8 cellular contexts compared by ENCODE assay signal in genomic region chr5:127959152-127959764, GRCh38.
DNase-seq lines count a peak whose midpoint lies in the region; ATAC-seq, FAIRE-seq and TF ChIP-seq lines count a peak whose summit lies in the region.

No MANE protein-coding gene starts in this region.

- H3K4me3 ChIP-seq in bronchial epithelial cell (ENCODE audit: low read depth, low read length) (no peak overlapping the region), mucosa of descending colon (no peak overlapping the region)
- H3K4me3 ChIP-seq in CD8-positive, alpha-beta memory T cell (ENCODE audit: low read length), result no peak overlapping the region

- H3K27me3 Mint-ChIP-seq in HFFc6 (ENCODE audit: insufficient read depth), result no peaks in the 10 kb centered on the region; the same call in 1 of the 2 replicates
- no peaks in the 10 kb centered on the region for H3K27me3 Mint-ChIP-seq in CD8-positive, alpha-beta memory T cell

- DNase-seq in HFFc6, result peak; percentile 72
- peak; percentile 34 to 83 for DNase-seq in NCI-H524 (lab: John Stamatoyannopoulos, UW)
- DNase-seq in bronchial epithelial cell (ENCODE audit: low read depth), result peak; percentile 91
- peak; percentile 83 for DNase-seq in mucosa of descending colon
- DNase-seq in mesenteric fat pad (ENCODE audit: low spot score), result no peak
- no peak for DNase-seq in inferior parietal cortex (ENCODE audit: extremely low spot score)
- DNase-seq in CD8-positive, alpha-beta memory T cell, result no peak

- peaks cover 44% of the 10 kb centered on the region for H3K4me1 Mint-ChIP-seq in HFFc6 (ENCODE audit: low read depth)
- H3K4me1 Mint-ChIP-seq in CD8-positive, alpha-beta memory T cell, result peaks cover 0 to 17% (median 16%) of the 10 kb centered on the region in 3 donors

- intact Hi-C loops in mucosa of descending colon (cut with DNase I, micrococcal nuclease), result no loop called here

- no peaks in the 10 kb centered on the region for H3K9me3 ChIP-seq in mucosa of descending colon
- no peaks in the 10 kb centered on the region for H3K9me3 ChIP-seq in CD8-positive, alpha-beta memory T cell (ENCODE audit: low read length)

- no peak for TF ChIP-seq CTCF in HFFc6 (IDR thresholded peaks at IDR 0.05)
- TF ChIP-seq CTCF in bronchial epithelial cell (IDR thresholded peaks at IDR 0.05; ENCODE audit: insufficient read depth, low read length, severe bottlenecking), result no peak
- TF ChIP-seq CTCF in mucosa of descending colon (IDR thresholded peaks at IDR 0.05), result no peak

- POLR2A ChIA-PET in CD8-positive, alpha-beta memory T cell (lab: Charles Lee), result no interaction called here

- H3K27me3 ChIP-seq in bronchial epithelial cell (ENCODE audit: control insufficient read depth, insufficient read depth, low read length), result no peaks in the 10 kb centered on the region
- no peaks in the 10 kb centered on the region for H3K27me3 ChIP-seq in CD8-positive, alpha-beta memory T cell (ENCODE audit: insufficient read depth, low read length, poor library complexity, severe bottlenecking)

- H3K36me3 ChIP-seq in bronchial epithelial cell (ENCODE audit: control insufficient read depth, insufficient read depth, low read length), result no peaks in the 10 kb centered on the region
- H3K36me3 ChIP-seq in mucosa of descending colon (ENCODE audit: low read depth), result no peaks in the 10 kb centered on the region
- no peaks in the 10 kb centered on the region for H3K36me3 ChIP-seq in CD8-positive, alpha-beta memory T cell (ENCODE audit: insufficient read depth, low read length)

- H3K9me3 Mint-ChIP-seq in HFFc6, result no peaks in the 10 kb centered on the region
- peaks cover 0 to 2% (median 0%) of the 10 kb centered on the region in 5 donors for H3K9me3 Mint-ChIP-seq in CD8-positive, alpha-beta memory T cell

- H3K27ac ChIP-seq in CD8-positive, alpha-beta memory T cell (ENCODE audit: low read depth, low read length), result no peak overlapping the region

- no peak for FAIRE-seq in bronchial epithelial cell (lab: Jason Lieb, UNC)

- peak; percentile 33 for ATAC-seq in mucosa of descending colon
- ATAC-seq in GM18505 (IDR thresholded peaks at IDR 0.05; ENCODE audit: unreplicated experiment), result no peak

- H3K36me3 Mint-ChIP-seq in HFFc6 (ENCODE audit: low read depth), result peaks cover 7% of the 10 kb centered on the region; the same call in 1 of the 2 replicates
- H3K36me3 Mint-ChIP-seq in CD8-positive, alpha-beta memory T cell, result peaks cover 7 to 23% (median 18%) of the 10 kb centered on the region in 3 donors

- H3K27ac Mint-ChIP-seq in HFFc6, result no peak overlapping the region
- peak overlapping the region in 1 of 8 donors; percentile 18 for H3K27ac Mint-ChIP-seq in CD8-positive, alpha-beta memory T cell

- no peak overlapping the region for H3K4me3 Mint-ChIP-seq in HFFc6
- no peak overlapping the region for H3K4me3 Mint-ChIP-seq in CD8-positive, alpha-beta memory T cell

- CTCF ChIA-PET in CD8-positive, alpha-beta memory T cell (lab: Charles Lee), result no interaction called here

- no peak for TF ChIP-seq POLR2A in GM18505 (IDR thresholded peaks at IDR 0.05; ENCODE audit: borderline replicate concordance, extremely low read depth, insufficient read depth, insufficient read length)

- H3K4me1 ChIP-seq in mucosa of descending colon (ENCODE audit: low read depth), result peaks cover 48% of the 10 kb centered on the region
- peaks cover 6% of the 10 kb centered on the region for H3K4me1 ChIP-seq in CD8-positive, alpha-beta memory T cell (ENCODE audit: insufficient read depth, low read length)

Comparison
In these comparisons a context has a peak if more than half of its experiments do, and no peak if none do; other contexts are left out.
1. DNase-seq: peak in HFFc6 (single experiment), NCI-H524 (2 of 2), bronchial epithelial cell (single experiment) and mucosa of descending colon (3 of 3); none in mesenteric fat pad (single experiment), inferior parietal cortex (single experiment) and CD8-positive, alpha-beta memory T cell (0 of 5).